Comparison of ENCODE assay signal across 8 cellular contexts in the genomic region with DNA sequence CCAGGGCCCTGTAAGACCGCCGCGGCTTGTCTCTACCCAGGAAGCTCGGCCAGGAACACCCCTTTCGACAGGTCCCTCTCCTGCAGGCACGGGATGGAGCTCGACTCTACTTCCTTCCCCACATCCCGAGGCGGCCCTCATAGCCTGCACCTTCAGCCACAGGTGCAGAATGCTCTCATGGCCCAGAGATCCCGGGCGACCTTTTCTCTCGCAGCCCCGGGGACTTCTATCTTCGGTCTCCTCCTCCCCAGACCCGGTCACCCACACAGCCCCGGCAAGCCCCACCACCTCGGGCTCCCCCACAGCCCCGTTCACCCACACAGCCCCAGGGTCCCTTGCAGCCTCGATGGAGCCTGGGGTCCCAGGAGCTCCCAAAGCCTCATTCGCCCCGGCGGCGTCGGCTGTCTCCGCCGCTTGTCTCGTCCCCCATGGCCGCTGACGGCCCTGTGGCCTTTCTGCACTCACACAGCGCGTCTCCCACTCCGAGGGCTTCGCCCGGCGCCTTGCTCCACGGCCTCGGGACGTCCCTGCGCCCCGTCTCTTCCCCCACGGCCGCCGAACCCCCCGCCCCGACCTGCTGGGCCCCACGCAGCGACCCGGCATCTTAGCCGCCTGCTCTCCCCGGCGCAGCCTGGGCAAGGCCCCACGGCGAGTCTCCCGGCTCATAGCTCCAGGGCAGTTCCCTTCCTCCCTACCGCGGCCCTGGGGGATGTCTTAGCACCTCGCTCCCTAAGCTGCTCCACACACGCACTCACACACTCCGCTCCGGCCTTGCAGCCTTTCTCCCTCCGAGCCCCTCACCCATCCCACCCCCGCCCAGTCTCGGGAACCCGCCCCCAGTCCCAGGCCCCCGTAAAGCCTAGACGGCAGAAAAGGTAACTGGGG. TPM values are rescaled to one million over a fixed set of nuclear protein-coding genes. Genes with fewer than 3 reads are reported as not detected.
DNase-seq lines count a peak whose midpoint lies in the region; ATAC-seq and TF ChIP-seq lines count a peak whose summit lies in the region.

No MANE protein-coding gene starts in this region.

- no peaks in the 10 kb centered on the region for H3K27me3 Mint-ChIP-seq in activated naive CD8-positive, alpha-beta T cell treated with anti-CD3 and anti-CD28 coated beads, Interleukin-2, amount 50 U/mL, for 24 hours

- peaks cover 56% of the 10 kb centered on the region for H3K4me1 Mint-ChIP-seq in activated naive CD8-positive, alpha-beta T cell treated with anti-CD3 and anti-CD28 coated beads, Interleukin-2, amount 50 U/mL, for 24 hours

- H3K36me3 ChIP-seq in BE2C = no peaks in the 10 kb centered on the region; the same call in 1 of the 2 replicates
- peaks cover 13% of the 10 kb centered on the region for H3K36me3 ChIP-seq in right atrium auricular region
- H3K36me3 ChIP-seq in rectal smooth muscle tissue (ENCODE audit: control insufficient read depth, insufficient read depth, low read length) = peaks cover 12% of the 10 kb centered on the region

- H3K4me3 Mint-ChIP-seq in activated naive CD8-positive, alpha-beta T cell treated with anti-CD3 and anti-CD28 coated beads, Interleukin-2, amount 50 U/mL, for 24 hours = peak overlapping the region; percentile 96

- DNase-seq in BE2C (peak; percentile 40), NCI-H146 treated with DMSO at 0.1 percent for 48 hours (lab: John Stamatoyannopoulos, UW; ENCODE audit: unreplicated experiment) (peak; percentile 50), right atrium auricular region (ENCODE audit: low spot score) (no peak), NK-92 (lab: John Stamatoyannopoulos, UW; ENCODE audit: unreplicated experiment) (no peak), 8988T (no peak)
- peak; percentile 35 for DNase-seq in activated naive CD8-positive, alpha-beta T cell treated with anti-CD3 and anti-CD28 coated beads, Interleukin-2, amount 50 U/mL, for 24 hours

- H3K36me3 Mint-ChIP-seq in activated naive CD8-positive, alpha-beta T cell treated with anti-CD3 and anti-CD28 coated beads, Interleukin-2, amount 50 U/mL, for 24 hours (ENCODE audit: low read depth) = peaks cover 31% of the 10 kb centered on the region

- peak overlapping the region; percentile 77 for H3K4me3 ChIP-seq in BE2C (ENCODE audit: low read depth, low read length)
- peak overlapping the region; percentile 78 to 85 for H3K4me3 ChIP-seq in right atrium auricular region
- peak overlapping the region; percentile 98 for H3K4me3 ChIP-seq in rectal smooth muscle tissue (ENCODE audit: low read length)

- peak overlapping the region; percentile 99 for H3K27ac Mint-ChIP-seq in activated naive CD8-positive, alpha-beta T cell treated with anti-CD3 and anti-CD28 coated beads, Interleukin-2, amount 50 U/mL, for 24 hours

- H3K27me3 ChIP-seq in BE2C = no peaks in the 10 kb centered on the region
- no peaks in the 10 kb centered on the region for H3K27me3 ChIP-seq in right atrium auricular region
- H3K27me3 ChIP-seq in rectal smooth muscle tissue (ENCODE audit: control insufficient read depth, insufficient read depth, low read length) = no peaks in the 10 kb centered on the region

- H3K9ac ChIP-seq in rectal smooth muscle tissue (ENCODE audit: low read length) = peak overlapping the region; percentile 70

- no peaks in the 10 kb centered on the region for H3K9me3 Mint-ChIP-seq in activated naive CD8-positive, alpha-beta T cell treated with anti-CD3 and anti-CD28 coated beads, Interleukin-2, amount 50 U/mL, for 24 hours

- H3K27ac ChIP-seq in right atrium auricular region (peak overlapping the region; percentile 78 to 85), rectal smooth muscle tissue (ENCODE audit: low read depth, low read length) (peak overlapping the region; percentile 83)

- ATAC-seq in GM19455 (IDR thresholded peaks at IDR 0.05; ENCODE audit: unreplicated experiment) = peak; percentile 5
- ATAC-seq in activated naive CD8-positive, alpha-beta T cell treated with anti-CD3 and anti-CD28 coated beads, Interleukin-2, amount 50 U/mL, for 24 hours = peak; percentile 25

- no peaks in the 10 kb centered on the region for H3K4me1 ChIP-seq in BE2C
- H3K4me1 ChIP-seq in right atrium auricular region = peaks cover 0 to 45% of the 10 kb centered on the region in 2 donors
- peaks cover 14% of the 10 kb centered on the region for H3K4me1 ChIP-seq in rectal smooth muscle tissue (ENCODE audit: control insufficient read depth, insufficient read depth, low read length)

- H3K9me3 ChIP-seq in BE2C (no peaks in the 10 kb centered on the region), right atrium auricular region (no peaks in the 10 kb centered on the region)

- no peak for TF ChIP-seq CTCF in BE2C (IDR thresholded peaks at IDR 0.05; ENCODE audit: low read depth, low read length)
- TF ChIP-seq CTCF in right atrium auricular region (IDR thresholded peaks at IDR 0.05) = no peak

RNA-seq across cellular contexts. Expression of a gene that starts 0.6 kb away (rescaled TPM):
- polyA plus RNA-seq in BE2C (2012; ENCODE audit: insufficient read depth, insufficient read length, low read depth) = 7.8 TPM
- 1 to 10 TPM; 5.3 to 8.4 TPM for total RNA-seq in right atrium auricular region

RNA-seq across cellular contexts. Expression of a gene that starts 1.0 kb away (rescaled TPM):
- polyA plus RNA-seq in BE2C (2012; ENCODE audit: insufficient read depth, insufficient read length, low read depth) = 85.0 TPM
- total RNA-seq in right atrium auricular region = 100 to 1,000 TPM in 1 of 2 donors, 10 to 100 TPM in 1; 98.0 to 155 TPM

RNA-seq across cellular contexts. Expression of a gene that starts 11.5 kb away (rescaled TPM):
- 10.6 TPM for polyA plus RNA-seq in BE2C (2012; ENCODE audit: insufficient read depth, insufficient read length, low read depth)
- total RNA-seq in right atrium auricular region = 1 to 10 TPM; 7.0 to 8.2 TPM

RNA-seq across cellular contexts. Expression of a gene that starts 11.7 kb away (rescaled TPM):
- polyA plus RNA-seq in BE2C (2012; ENCODE audit: insufficient read depth, insufficient read length, low read depth) = 0.83 TPM
- under 1 TPM in 1 of 2 donors, not detected in 1; 0.63 TPM for total RNA-seq in right atrium auricular region

Comparison
In these comparisons a context has a peak if more than half of its experiments do, and no peak if none do; other contexts are left out.
1. DNase-seq: peak in BE2C (single experiment), NCI-H146 treated with DMSO at 0.1 percent for 48 hours (single experiment) and activated naive CD8-positive, alpha-beta T cell treated with anti-CD3 and anti-CD28 coated beads, Interleukin-2, amount 50 U/mL, for 24 hours (single experiment); none in right atrium auricular region (single experiment), NK-92 (single experiment) and 8988T (single experiment).
2. Peak in every context shown above with its lines, with median percentiles within 50 percentile points of each other: H3K4me3 ChIP-seq.